9 cellular contexts compared by ENCODE assay signal in genomic region chr9:70601000-70601929, GRCh38.
DNase-seq lines count a peak whose midpoint lies in the region; ATAC-seq, FAIRE-seq and TF ChIP-seq lines count a peak whose summit lies in the region.
"Had no signal": no experiment of that assay in that cellular context is flagged by ENCODE, and none has a peak within 500 bp of the region (broad histone marks: within the 10 kb centered on the region; RNA-seq: fewer than 3 reads in every experiment).

No MANE protein-coding gene starts in this region.

- no peaks in the 10 kb centered on the region for H3K36me3 ChIP-seq in H1 (ENCODE audit: control insufficient read depth in 2 of 4, insufficient read depth in 4 of 4, low read length in 3 of 4)

- H3K79me2 ChIP-seq in H1 (ENCODE audit: control insufficient read depth in 1 of 2, insufficient read depth in 2 of 2, low read length in 2 of 2): no peaks in the 10 kb centered on the region

- H2BK20ac ChIP-seq in H1 (ENCODE audit: low read length): no peak overlapping the region

- peaks cover 4% of the 10 kb centered on the region for H3K4me1 Mint-ChIP-seq in activated CD8-positive, alpha-beta T cell treated with anti-CD3 and anti-CD28 coated beads, Interleukin-2, amount 10 ng/mL, durations not matched to agents 7 days and 5 days (ENCODE audit: low read depth)
- H3K4me1 Mint-ChIP-seq: central memory CD8-positive, alpha-beta T cell had no signal

- no peak overlapping the region for H2BK15ac ChIP-seq in H1 (ENCODE audit: low read length)

- no peaks in the 10 kb centered on the region for H3K79me1 ChIP-seq in H1 (ENCODE audit: low read depth, low read length)

- H3K27ac Mint-ChIP-seq in activated CD8-positive, alpha-beta T cell treated with anti-CD3 and anti-CD28 coated beads, Interleukin-2, amount 10 ng/mL, durations not matched to agents 7 days and 5 days: no peak overlapping the region

- no peaks in the 10 kb centered on the region for H3K9me3 Mint-ChIP-seq in activated CD8-positive, alpha-beta T cell treated with anti-CD3 and anti-CD28 coated beads, Interleukin-2, amount 10 ng/mL, durations not matched to agents 7 days and 5 days (ENCODE audit: insufficient read depth)
- H3K9me3 Mint-ChIP-seq: central memory CD8-positive, alpha-beta T cell had no signal

- no peak overlapping the region; a peak in 1 of 7 replicates for H3K9ac ChIP-seq in H1 (replicated peaks in 1 of 4; ENCODE audit: extremely low read depth in 1 of 4, low read depth in 3 of 4, low read length in 3 of 4)

- H4K20me1 ChIP-seq in H1 (replicated peaks in 1 of 2; ENCODE audit: control insufficient read depth in 1 of 2, insufficient read depth in 2 of 2, low read length in 2 of 2): no peaks in the 10 kb centered on the region

- peak overlapping the region; percentile 0 for H2BK5ac ChIP-seq in H1 (ENCODE audit: low read depth, low read length)

- H2BK12ac ChIP-seq in H1 (ENCODE audit: low read depth, low read length): peak overlapping the region; percentile 65; the same call in 1 of the 2 replicates

- POLR2A ChIA-PET in H1 (lab: Charles Lee; ENCODE audit: partially characterized antibody): interaction anchor here (1.8 kb wide), 1 partner anchor 180 kb away, joined by 6 read pairs; no protein-coding TSS in a partner anchor
- POLR2A ChIA-PET in activated CD8-positive, alpha-beta T cell treated with anti-CD3 and anti-CD28 coated beads, Interleukin-2, amount 10 ng/mL, durations not matched to agents 7 days and 5 days (lab: Charles Lee): interaction anchor here (1.3 kb wide), 1 partner anchor 181 kb away, joined by 5 read pairs; no protein-coding TSS in a partner anchor

- H3K56ac ChIP-seq in H1 (replicated peaks; ENCODE audit: insufficient read length, low read depth, low read length): no peak overlapping the region

- H2BK120ac ChIP-seq in H1 (replicated peaks; ENCODE audit: low read depth, low read length): no peak overlapping the region

- H2AFZ ChIP-seq in H1 (ENCODE audit: low read length): no peak overlapping the region

- no peak for TF ChIP-seq CTCF in H1 (IDR thresholded peaks at IDR 0.05; ENCODE audit: control extremely low read depth in 1 of 3, insufficient read depth in 1 of 3, low read depth in 1 of 3, low read length in 3 of 3)

- no peak overlapping the region for H3K4me3 ChIP-seq in H1 (ENCODE audit: extremely low read depth in 1 of 4, insufficient read depth in 2 of 4, low read depth in 3 of 4, low read length in 4 of 4)

- no peak for TF ChIP-seq EP300 in H1 (IDR thresholded peaks at IDR 0.05; ENCODE audit: borderline replicate concordance in 1 of 2, low read depth in 2 of 2, low read length in 2 of 2)

- H3K4me2 ChIP-seq in H1 (ENCODE audit: insufficient read depth in 1 of 2, low read depth in 2 of 2, low read length in 2 of 2): no peak overlapping the region

- TF ChIP-seq RAD21 in H1 (IDR thresholded peaks at IDR 0.05 in 1 of 2, conservative IDR thresholded peaks at IDR 0.05 in 1 of 2; ENCODE audit: low read depth in 2 of 2, low read length in 2 of 2): no peak

- TF ChIP-seq POLR2A in H1 (IDR thresholded peaks at IDR 0.05; ENCODE audit: control extremely low read depth in 1 of 2, low read depth in 2 of 2, low read length in 2 of 2): no peak

- no peak overlapping the region for H3K23ac ChIP-seq in H1 (ENCODE audit: insufficient read length)

- no peak overlapping the region for H3K27ac ChIP-seq in H1 (ENCODE audit: low read depth, low read length)

- H3K14ac ChIP-seq in H1 (ENCODE audit: insufficient read length): no peak overlapping the region

- H3K36me3 Mint-ChIP-seq in activated CD8-positive, alpha-beta T cell treated with anti-CD3 and anti-CD28 coated beads, Interleukin-2, amount 10 ng/mL, durations not matched to agents 7 days and 5 days (ENCODE audit: low read depth): no peaks in the 10 kb centered on the region

- H3K4ac ChIP-seq in H1 (replicated peaks; ENCODE audit: insufficient read length, low read depth, low read length): no peak overlapping the region

- no peak for ATAC-seq in activated CD8-positive, alpha-beta T cell treated with anti-CD3 and anti-CD28 coated beads, Interleukin-2, amount 10 ng/mL, durations not matched to agents 7 days and 5 days
- ATAC-seq in GM21515 (IDR thresholded peaks at IDR 0.05; ENCODE audit: unreplicated experiment): no peak

- H3K4me3 Mint-ChIP-seq in activated CD8-positive, alpha-beta T cell treated with anti-CD3 and anti-CD28 coated beads, Interleukin-2, amount 10 ng/mL, durations not matched to agents 7 days and 5 days: no peak overlapping the region
- H3K4me3 Mint-ChIP-seq: central memory CD8-positive, alpha-beta T cell had no signal

- H4K5ac ChIP-seq in H1 (ENCODE audit: insufficient read length, low read depth, low read length): no peak overlapping the region

- no peaks in the 10 kb centered on the region for H3K27me3 ChIP-seq in H1 (replicated peaks in 1 of 4; ENCODE audit: control insufficient read depth in 3 of 4, extremely low read depth in 1 of 4, insufficient read depth in 3 of 4, low read length in 3 of 4)

- H3K23me2 ChIP-seq in H1 (ENCODE audit: low read depth, low read length): no peaks in the 10 kb centered on the region; the same call in 1 of the 2 replicates

- no peak overlapping the region for H4K8ac ChIP-seq in H1 (ENCODE audit: extremely low read depth, insufficient read depth, low read length)

- FAIRE-seq in H1 (lab: Jason Lieb, UNC) (no peak), urothelium cell line (lab: Jason Lieb, UNC) (peak; percentile 56)

- peak; percentile 97 for DNase-seq in Daoy (ENCODE audit: low read depth)
- peak; percentile 96 for DNase-seq in NCI-H69 (lab: John Stamatoyannopoulos, UW)
- DNase-seq in H1 (ENCODE audit: low read depth in 1 of 2, low spot score in 2 of 2): no peak
- DNase-seq in mesenteric fat pad (ENCODE audit: low spot score): peak; percentile 97
- DNase-seq in urothelium cell line (ENCODE audit: low spot score): peak; percentile 81
- DNase-seq in activated CD8-positive, alpha-beta T cell treated with anti-CD3 and anti-CD28 coated beads, Interleukin-2, amount 10 ng/mL, durations not matched to agents 7 days and 5 days: no peak
- DNase-seq in NK-92 (lab: John Stamatoyannopoulos, UW; ENCODE audit: unreplicated experiment): no peak

- H3K18ac ChIP-seq in H1 (ENCODE audit: extremely low read depth, low read length): no peak overlapping the region

- H3K4me1 ChIP-seq in H1 (replicated peaks in 1 of 4; ENCODE audit: control insufficient read depth in 3 of 4, insufficient read depth in 4 of 4, low read length in 3 of 4): peaks cover 0 to 9% (median 5%) of the 10 kb centered on the region in 4 experiments; a peak in 5 of 7 replicates

- CTCF ChIA-PET in H1 (lab: Charles Lee; ENCODE audit: partially characterized antibody): interaction anchor here (0.6 to 2.1 kb wide), 24 partner anchors 13 to 261 kb away, joined by 3 to 15 read pairs (median 4); no protein-coding TSS in a partner anchor
- CTCF ChIA-PET in activated CD8-positive, alpha-beta T cell treated with anti-CD3 and anti-CD28 coated beads, Interleukin-2, amount 10 ng/mL, durations not matched to agents 7 days and 5 days (lab: Charles Lee): interaction anchor here (0.7 to 2.3 kb wide), 35 partner anchors 8 to 631 kb away, joined by 3 to 64 read pairs (median 7); partner anchors contain the start of gene KLF9

- WGBS in H1 (ENCODE audit: extremely low coverage in 1 of 2, insufficient coverage in 1 of 2, insufficient read length in 1 of 2, insufficient replicate concordance in 2 of 2, low coverage in 1 of 2, low lambda C conversion rate in 2 of 2, missing lambda C conversion rate in 1 of 2), 2 experiments: 90% methylated on average over 30 of the region's 30 CpGs; no CpG with 5 or more reads in 1 of the 2 experiments

- H4K91ac ChIP-seq in H1 (replicated peaks; ENCODE audit: insufficient read length, low read length): no peak overlapping the region

- H2AK5ac ChIP-seq in H1 (ENCODE audit: low read depth, low read length): no peak overlapping the region

- H3K9me3 ChIP-seq in H1 (ENCODE audit: insufficient read depth in 2 of 2, low read depth in 1 of 2, low read length in 1 of 2): no peaks in the 10 kb centered on the region

- H3K27me3 Mint-ChIP-seq in activated CD8-positive, alpha-beta T cell treated with anti-CD3 and anti-CD28 coated beads, Interleukin-2, amount 10 ng/mL, durations not matched to agents 7 days and 5 days (ENCODE audit: low read depth): no peaks in the 10 kb centered on the region
- H3K27me3 Mint-ChIP-seq: central memory CD8-positive, alpha-beta T cell had no signal

TF ChIP-seq in H1, 55 proteins besides CTCF, POLR2A, EP300 and RAD21:
- TF ChIP-seq TBP (IDR thresholded peaks at IDR 0.05; ENCODE audit: low read depth, low read length): no peak
- TF ChIP-seq CEBPB (IDR thresholded peaks at IDR 0.05; ENCODE audit: low read depth, low read length): no peak
- TF ChIP-seq, protein P1, sequence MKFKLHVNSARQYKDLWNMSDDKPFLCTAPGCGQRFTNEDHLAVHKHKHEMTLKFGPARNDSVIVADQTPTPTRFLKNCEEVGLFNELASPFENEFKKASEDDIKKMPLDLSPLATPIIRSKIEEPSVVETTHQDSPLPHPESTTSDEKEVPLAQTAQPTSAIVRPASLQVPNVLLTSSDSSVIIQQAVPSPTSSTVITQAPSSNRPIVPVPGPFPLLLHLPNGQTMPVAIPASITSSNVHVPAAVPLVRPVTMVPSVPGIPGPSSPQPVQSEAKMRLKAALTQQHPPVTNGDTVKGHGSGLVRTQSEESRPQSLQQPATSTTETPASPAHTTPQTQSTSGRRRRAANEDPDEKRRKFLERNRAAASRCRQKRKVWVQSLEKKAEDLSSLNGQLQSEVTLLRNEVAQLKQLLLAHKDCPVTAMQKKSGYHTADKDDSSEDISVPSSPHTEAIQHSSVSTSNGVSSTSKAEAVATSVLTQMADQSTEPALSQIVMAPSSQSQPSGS (IDR thresholded peaks at IDR 0.05; ENCODE audit: low read length): no peak
- TF ChIP-seq NANOG (IDR thresholded peaks at IDR 0.05; ENCODE audit: insufficient read depth, low read depth, low read length, poor library complexity, severe bottlenecking): no peak
- TF ChIP-seq TEAD4 (IDR thresholded peaks at IDR 0.05; ENCODE audit: low read depth, low read length): no peak
- no peak for TF ChIP-seq SIRT6 (IDR thresholded peaks at IDR 0.05; ENCODE audit: low read length)
- no peak for TF ChIP-seq SP2 (IDR thresholded peaks at IDR 0.05; ENCODE audit: low read length)
- TF ChIP-seq TCF12 (IDR thresholded peaks at IDR 0.05; ENCODE audit: low read depth, low read length): no peak
TF ChIP-seq in H1: peak in this region for 0.

Comparison
In these comparisons a context has a peak if more than half of its experiments do, and no peak if none do; other contexts are left out.
1. DNase-seq: peak in Daoy (single experiment), NCI-H69 (single experiment), mesenteric fat pad (single experiment) and urothelium cell line (single experiment); none in H1 (0 of 2), activated CD8-positive, alpha-beta T cell treated with anti-CD3 and anti-CD28 coated beads, Interleukin-2, amount 10 ng/mL, durations not matched to agents 7 days and 5 days (single experiment) and NK-92 (single experiment).